Comparison of ENCODE assay signal across 12 cellular contexts in the genomic region with DNA sequence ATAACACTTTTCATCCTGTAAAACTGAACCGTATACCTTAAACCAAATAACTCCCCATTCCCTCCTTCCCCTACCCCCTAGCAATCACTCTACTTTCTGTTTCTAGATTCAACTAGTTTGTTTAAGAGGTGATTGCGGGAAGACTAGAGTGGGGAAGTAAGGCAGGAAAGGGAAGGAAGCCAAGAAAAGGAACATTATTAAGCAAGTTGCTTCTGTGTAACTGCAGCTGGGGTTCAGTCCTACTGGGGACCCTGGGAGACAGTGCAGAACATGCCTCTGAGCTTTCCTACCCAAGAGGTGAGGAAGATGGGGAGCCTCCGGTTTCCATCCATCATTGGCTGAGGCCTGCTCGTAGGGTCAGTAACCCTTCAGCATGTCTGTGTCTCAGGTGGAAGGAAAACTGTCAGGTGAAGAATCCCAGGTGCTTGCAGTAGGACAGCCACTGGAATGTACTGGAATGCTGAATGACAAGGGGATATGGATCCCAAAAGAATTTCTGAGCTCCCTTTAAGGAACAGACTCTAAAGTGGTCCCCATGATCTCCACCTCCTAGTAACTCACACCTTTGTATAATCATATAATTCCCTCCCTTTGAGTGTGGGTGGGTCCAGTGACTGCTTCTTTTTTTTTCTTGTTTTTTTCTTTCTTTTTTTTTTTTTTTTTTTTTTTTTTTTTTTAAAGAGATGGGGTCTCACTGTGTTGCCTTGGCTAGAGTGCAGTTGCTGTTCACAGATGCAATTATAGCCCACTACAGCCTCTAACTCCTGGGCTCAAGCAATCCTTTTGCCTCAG. TPM values are rescaled to one million over a fixed set of nuclear protein-coding genes. Genes with fewer than 3 reads are reported as not detected.
A peak's percentile ranks its signal among the peaks of the same experiment; 100 is the strongest.
DNase-seq lines count a peak whose midpoint lies in the region; ATAC-seq and TF ChIP-seq lines count a peak whose summit lies in the region.
"Had no signal": no experiment of that assay in that cellular context is flagged by ENCODE, and none has a peak within 500 bp of the region (broad histone marks: within the 10 kb centered on the region; RNA-seq: fewer than 3 reads in every experiment).

No MANE protein-coding gene starts in this region.

- H3K4me1 ChIP-seq in skeletal muscle satellite cell (ENCODE audit: control insufficient read depth, insufficient read depth, low read length) = peaks cover 11% of the 10 kb centered on the region

- H3K9ac ChIP-seq in skeletal muscle satellite cell (ENCODE audit: low read depth, low read length) = peak overlapping the region; percentile 7
- H3K9ac ChIP-seq: BLaER1 had no signal

- no peak overlapping the region for H3K4me3 ChIP-seq in skeletal muscle satellite cell (ENCODE audit: low read length)
- H3K4me3 ChIP-seq: BLaER1 had no signal

- H3K9me3 Mint-ChIP-seq in CD14-positive monocyte = peaks cover 0 to 7% (median 0%) of the 10 kb centered on the region in 7 donors

- H3K27ac Mint-ChIP-seq in CD14-positive monocyte = peak overlapping the region; percentile 95 to 98 (median 97)
- H3K27ac Mint-ChIP-seq: activated CD8-positive, alpha-beta memory T cell treated with anti-CD3 and anti-CD28 coated beads, Interleukin-2, amount 10 ng/mL, durations not matched to agents 7 days and 5 days; activated naive CD8-positive, alpha-beta T cell had no signal

- H3K9me3 ChIP-seq in skeletal muscle satellite cell (replicated peaks; ENCODE audit: low read length) = no peaks in the 10 kb centered on the region
- H3K9me3 ChIP-seq: BLaER1 had no signal

- DNase-seq in CD14-positive monocyte (ENCODE audit: low spot score) (peak; percentile 54), SKM-1 treated with dmso at 0.1 percent for 144 hours (lab: John Stamatoyannopoulos, UW; ENCODE audit: unreplicated experiment) (peak; percentile 77), Right ventricle myocardium superior (no peak), ACHN (no peak), NCI-H345 treated with DMSO at 0.1 percent for 48 hours (lab: John Stamatoyannopoulos, UW; ENCODE audit: unreplicated experiment) (no peak)
- DNase-seq: activated CD8-positive, alpha-beta memory T cell treated with anti-CD3 and anti-CD28 coated beads, Interleukin-2, amount 10 ng/mL, durations not matched to agents 7 days and 5 days; NCI-H2081 treated with DMSO at 0.1 percent for 48 hours had no signal

- H3K36me3 Mint-ChIP-seq in CD14-positive monocyte = peaks cover 1 to 4% of the 10 kb centered on the region in 2 donors
- H3K36me3 Mint-ChIP-seq: activated CD8-positive, alpha-beta memory T cell treated with anti-CD3 and anti-CD28 coated beads, Interleukin-2, amount 10 ng/mL, durations not matched to agents 7 days and 5 days; activated naive CD8-positive, alpha-beta T cell had no signal

- H3K27me3 Mint-ChIP-seq in CD14-positive monocyte (ENCODE audit: low read depth in 3 of 3) = peaks cover 0 to 4% (median 3%) of the 10 kb centered on the region in 3 donors
- H3K27me3 Mint-ChIP-seq: activated CD8-positive, alpha-beta memory T cell treated with anti-CD3 and anti-CD28 coated beads, Interleukin-2, amount 10 ng/mL, durations not matched to agents 7 days and 5 days; activated naive CD8-positive, alpha-beta T cell had no signal

- no peak for TF ChIP-seq CTCF in CD14-positive monocyte (IDR thresholded peaks at IDR 0.05)

- H3K36me3 ChIP-seq in skeletal muscle satellite cell (ENCODE audit: insufficient read depth, low read length) = no peaks in the 10 kb centered on the region
- H3K36me3 ChIP-seq: BLaER1 had no signal

- ATAC-seq in Right ventricle myocardium superior (ENCODE audit: poor library complexity) = peak; percentile 36
- ATAC-seq in GM21717 (IDR thresholded peaks at IDR 0.05; ENCODE audit: unreplicated experiment) = no peak
- ATAC-seq in GM21360 (IDR thresholded peaks at IDR 0.05; ENCODE audit: unreplicated experiment) = no peak
- ATAC-seq: activated CD8-positive, alpha-beta memory T cell treated with anti-CD3 and anti-CD28 coated beads, Interleukin-2, amount 10 ng/mL, durations not matched to agents 7 days and 5 days had no signal

- intact Hi-C loops in CD14-positive monocyte (cut with micrococcal nuclease) (loop anchor here in 1 of 2 donors (2.0 kb wide), 1 partner anchor 31 kb away; no protein-coding TSS in a partner anchor), Right ventricle myocardium superior (cut with DNase I) (no loop called here)

- in situ Hi-C loops in ACHN (cut with HindIII; ENCODE audit: low pct_ligation_motif_present, low pct_unique_long_range_greater_than_20kb, low sequenced_read_pairs) = no loop called here

- peak overlapping the region; percentile 58 to 76 for H3K4me3 Mint-ChIP-seq in CD14-positive monocyte
- H3K4me3 Mint-ChIP-seq: activated CD8-positive, alpha-beta memory T cell treated with anti-CD3 and anti-CD28 coated beads, Interleukin-2, amount 10 ng/mL, durations not matched to agents 7 days and 5 days; activated naive CD8-positive, alpha-beta T cell had no signal

- H3K4me1 Mint-ChIP-seq in CD14-positive monocyte = peaks cover 70% of the 10 kb centered on the region
- H3K4me1 Mint-ChIP-seq: activated CD8-positive, alpha-beta memory T cell treated with anti-CD3 and anti-CD28 coated beads, Interleukin-2, amount 10 ng/mL, durations not matched to agents 7 days and 5 days had no signal

- no peaks in the 10 kb centered on the region for H3K27me3 ChIP-seq in skeletal muscle satellite cell (ENCODE audit: control insufficient read depth, insufficient read depth, low read length)
- H3K27me3 ChIP-seq: BLaER1 had no signal

- no peak overlapping the region for H3K4me2 ChIP-seq in skeletal muscle satellite cell (ENCODE audit: low read length)
- H3K4me2 ChIP-seq: BLaER1 had no signal

RNA-seq across cellular contexts. Expression of a gene that starts 28.7 kb away (rescaled TPM):
- polyA plus RNA-seq in CD14-positive monocyte = 1,000 to 10,000 TPM; 1,812 to 1,826 TPM
- total RNA-seq in Right ventricle myocardium superior = 271 TPM
- 114 and 121 TPM in 2 replicates for total RNA-seq in skeletal muscle satellite cell (2012; rRNA removed)

RNA-seq across cellular contexts. Expression of a gene that starts 34.7 kb away (rescaled TPM):
- 1 to 10 TPM; 6.8 to 8.4 TPM for polyA plus RNA-seq in CD14-positive monocyte
- total RNA-seq in Right ventricle myocardium superior = 9.4 TPM
- total RNA-seq in skeletal muscle satellite cell (2012; rRNA removed) = 17.5 TPM in 2 replicates

Comparison
In these comparisons a context has a peak if more than half of its experiments do, and no peak if none do; other contexts are left out.
1. DNase-seq: peak in CD14-positive monocyte (single experiment) and SKM-1 treated with dmso at 0.1 percent for 144 hours (single experiment); none in Right ventricle myocardium superior (single experiment), ACHN (single experiment) and NCI-H345 treated with DMSO at 0.1 percent for 48 hours (single experiment).